In the genomic region with DNA sequence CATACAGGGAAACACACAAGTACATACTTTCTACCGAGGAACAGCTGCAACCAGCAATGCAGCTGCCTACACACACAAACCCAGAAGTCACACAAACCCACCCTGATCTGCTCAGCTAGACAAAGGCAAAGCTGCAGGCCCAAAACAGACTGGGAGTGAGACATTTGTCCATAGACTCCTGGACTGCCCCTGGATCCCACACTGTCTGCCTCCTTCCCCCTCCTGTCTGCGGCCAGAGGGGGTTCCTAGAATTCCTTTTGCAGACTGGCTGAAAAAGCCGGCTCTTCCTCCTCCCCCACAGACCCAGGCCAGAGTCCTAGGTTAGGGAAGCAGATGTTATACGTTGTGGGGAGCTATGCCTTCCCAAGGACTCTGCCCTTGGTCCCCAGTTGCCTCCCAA, we compare ENCODE assay signal across 15 cellular contexts. TPM values are rescaled to one million over a fixed set of nuclear protein-coding genes. Genes with fewer than 3 reads are reported as not detected.
DNase-seq lines count a peak whose midpoint lies in the region; ATAC-seq and TF ChIP-seq lines count a peak whose summit lies in the region.
"Had no signal": no experiment of that assay in that cellular context is flagged by ENCODE, and none has a peak within 500 bp of the region (broad histone marks: within the 10 kb centered on the region; RNA-seq: fewer than 3 reads in every experiment).

No MANE protein-coding gene starts in this region.

- no peaks in the 10 kb centered on the region for H3K36me3 ChIP-seq in esophagus squamous epithelium
- H3K36me3 ChIP-seq in skeletal muscle satellite cell (ENCODE audit: insufficient read depth, low read length) = no peaks in the 10 kb centered on the region
- H3K36me3 ChIP-seq in upper lobe of left lung = no peaks in the 10 kb centered on the region

- no peaks in the 10 kb centered on the region for H3K27me3 ChIP-seq in esophagus squamous epithelium
- H3K27me3 ChIP-seq in skeletal muscle satellite cell (ENCODE audit: control insufficient read depth, insufficient read depth, low read length) = no peaks in the 10 kb centered on the region
- H3K27me3 ChIP-seq in upper lobe of left lung = no peaks in the 10 kb centered on the region

- no peak overlapping the region for H3K4me3 Mint-ChIP-seq in activated CD4-positive, alpha-beta T cell treated with anti-CD3 and anti-CD28 coated beads, Interleukin-2, amount 10 ng/mL, durations not matched to agents 24 days and 14 days
- H3K4me3 Mint-ChIP-seq: memory B cell had no signal

- H3K4me1 ChIP-seq in esophagus squamous epithelium (peaks cover 7 to 52% (median 21%) of the 10 kb centered on the region in 3 donors), skeletal muscle satellite cell (ENCODE audit: control insufficient read depth, insufficient read depth, low read length) (peaks cover 17% of the 10 kb centered on the region), upper lobe of left lung (no peaks in the 10 kb centered on the region)

- peak overlapping the region; percentile 5 for H3K27ac Mint-ChIP-seq in activated CD4-positive, alpha-beta T cell treated with anti-CD3 and anti-CD28 coated beads, Interleukin-2, amount 10 ng/mL, durations not matched to agents 24 days and 14 days
- H3K27ac Mint-ChIP-seq: memory B cell had no signal

- TF ChIP-seq EP300 in upper lobe of left lung (IDR thresholded peaks at IDR 0.05) = no peak

- no peaks in the 10 kb centered on the region for H3K9me3 Mint-ChIP-seq in activated CD4-positive, alpha-beta T cell treated with anti-CD3 and anti-CD28 coated beads, Interleukin-2, amount 10 ng/mL, durations not matched to agents 24 days and 14 days
- H3K9me3 Mint-ChIP-seq: memory B cell had no signal

- TF ChIP-seq POLR2A in esophagus squamous epithelium (IDR thresholded peaks at IDR 0.05) = no peak
- no peak for TF ChIP-seq POLR2A in upper lobe of left lung (IDR thresholded peaks at IDR 0.05)

- no peak overlapping the region for H3K4me3 ChIP-seq in esophagus squamous epithelium
- no peak overlapping the region for H3K4me3 ChIP-seq in skeletal muscle satellite cell (ENCODE audit: low read length)
- H3K4me3 ChIP-seq in upper lobe of left lung = no peak overlapping the region
- H3K4me3 ChIP-seq: coronary artery had no signal

- peaks cover 2% of the 10 kb centered on the region for H3K36me3 Mint-ChIP-seq in activated CD4-positive, alpha-beta T cell treated with anti-CD3 and anti-CD28 coated beads, Interleukin-2, amount 10 ng/mL, durations not matched to agents 24 days and 14 days (ENCODE audit: low read depth)

- ATAC-seq in upper lobe of left lung (ENCODE audit: low FRiP score in 2 of 2) = no peak

- DNase-seq in activated CD4-positive, alpha-beta T cell treated with anti-CD3 and anti-CD28 coated beads, Interleukin-2, amount 10 ng/mL, durations not matched to agents 24 days and 14 days = no peak
- no peak for DNase-seq in activated CD4-positive, alpha-beta T cell treated with anti-CD3 and anti-CD28 coated beads, Interleukin-2, amount 50 U/mL, for 48 hours
- no peak for DNase-seq in esophagus squamous epithelium (lab: John Stamatoyannopoulos, UW)
- no peak for DNase-seq in NK-92 treated with Interleukin-12 subunit alpha and Interleukin-12 subunit beta, amount 100 ng/mL, for 24 hours (lab: John Stamatoyannopoulos, UW)
- DNase-seq in upper lobe of left lung = no peak
- DNase-seq: Kasumi-1, NCI-H146, NCI-H226 had no signal

- TF ChIP-seq CTCF in esophagus squamous epithelium (IDR thresholded peaks at IDR 0.05) (no peak), upper lobe of left lung (IDR thresholded peaks at IDR 0.05) (no peak)

- H3K9ac ChIP-seq in skeletal muscle satellite cell (ENCODE audit: low read depth, low read length) = peak overlapping the region; percentile 27

- intact Hi-C loops in activated CD4-positive, alpha-beta T cell treated with anti-CD3 and anti-CD28 coated beads, Interleukin-2, amount 10 ng/mL, durations not matched to agents 24 days and 14 days (cut with micrococcal nuclease) = loop anchor here (5.0 kb wide), 1 partner anchor 49 kb away; a partner anchor contains a TSS
- intact Hi-C loops in esophagus squamous epithelium (cut with DNase I) = no loop called here

- no peak overlapping the region for H3K4me2 ChIP-seq in skeletal muscle satellite cell (ENCODE audit: low read length)

- H3K27me3 Mint-ChIP-seq in activated CD4-positive, alpha-beta T cell treated with anti-CD3 and anti-CD28 coated beads, Interleukin-2, amount 10 ng/mL, durations not matched to agents 24 days and 14 days = no peaks in the 10 kb centered on the region
- H3K27me3 Mint-ChIP-seq: memory B cell had no signal

- WGBS in esophagus squamous epithelium, 2 donors = 49 to 81% methylated on average over 3 of the region's 4 CpGs
- WGBS in upper lobe of left lung, 2 donors = 50 to 84% methylated on average over 1 to 4 of the region's 4 CpGs

- H3K4me1 Mint-ChIP-seq in activated CD4-positive, alpha-beta T cell treated with anti-CD3 and anti-CD28 coated beads, Interleukin-2, amount 10 ng/mL, durations not matched to agents 24 days and 14 days = peaks cover 7% of the 10 kb centered on the region
- H3K4me1 Mint-ChIP-seq: memory B cell had no signal

- H3K9me3 ChIP-seq in esophagus squamous epithelium (no peaks in the 10 kb centered on the region), skeletal muscle satellite cell (replicated peaks; ENCODE audit: low read length) (no peaks in the 10 kb centered on the region), upper lobe of left lung (no peaks in the 10 kb centered on the region)

- peak overlapping the region in 3 of 4 donors; percentile 22 to 55 (median 44) for H3K27ac ChIP-seq in esophagus squamous epithelium
- no peak overlapping the region for H3K27ac ChIP-seq in upper lobe of left lung

RNA-seq across cellular contexts. Expression of a gene that starts 37.2 kb away (rescaled TPM):
- total RNA-seq in activated CD4-positive, alpha-beta T cell treated with anti-CD3 and anti-CD28 coated beads, Interleukin-2, amount 10 ng/mL, durations not matched to agents 24 days and 14 days = 0.02 TPM in 2 replicates
- total RNA-seq in esophagus squamous epithelium (10 to 100 TPM in 1 of 4 donors, 1 to 10 TPM in 3; 2.5 to 78.0 (median 5.5) TPM), upper lobe of left lung (1 to 10 TPM; 1.0 to 5.2 (median 2.6) TPM)
- total RNA-seq in skeletal muscle satellite cell (2012; rRNA removed) = 0.25 and 2.0 TPM in 2 replicates
- total RNA-seq: epithelial cell of proximal tubule, SK-MEL-5 had no signal

RNA-seq across cellular contexts. Expression of a gene that starts 38.2 kb away (rescaled TPM):
- total RNA-seq in activated CD4-positive, alpha-beta T cell treated with anti-CD3 and anti-CD28 coated beads, Interleukin-2, amount 10 ng/mL, durations not matched to agents 24 days and 14 days = 11.7 TPM in 2 replicates
- total RNA-seq in esophagus squamous epithelium (1 to 10 TPM; 5.7 to 8.6 (median 6.3) TPM), upper lobe of left lung (10 to 100 TPM in 1 of 6 donors, 1 to 10 TPM in 5; 6.3 to 20.6 (median 7.9) TPM)
- 2.6 and 3.0 TPM in 2 replicates for total RNA-seq in skeletal muscle satellite cell (2012; rRNA removed)

RNA-seq across cellular contexts. Expression of a gene that starts 47.3 kb away (rescaled TPM):
- not detected in 2 replicates for total RNA-seq in activated CD4-positive, alpha-beta T cell treated with anti-CD3 and anti-CD28 coated beads, Interleukin-2, amount 10 ng/mL, durations not matched to agents 24 days and 14 days
- total RNA-seq in esophagus squamous epithelium = not detected
- not detected in 2 replicates for total RNA-seq in skeletal muscle satellite cell (2012; rRNA removed)
- not detected for total RNA-seq in upper lobe of left lung
- total RNA-seq: epithelial cell of proximal tubule, osteoblast, SK-MEL-5, subcutaneous adipose tissue had no signal

RNA-seq across cellular contexts. Expression of a gene that starts 56.0 kb away (rescaled TPM):
- total RNA-seq in activated CD4-positive, alpha-beta T cell treated with anti-CD3 and anti-CD28 coated beads, Interleukin-2, amount 10 ng/mL, durations not matched to agents 24 days and 14 days = not detected in 2 replicates
- total RNA-seq in esophagus squamous epithelium (not detected), upper lobe of left lung (10 to 100 TPM in 2 of 6 donors, not detected in 4; 22.5 to 38.1 TPM)
- total RNA-seq in skeletal muscle satellite cell (2012; rRNA removed) = not detected in 2 replicates
- total RNA-seq: epithelial cell of proximal tubule, osteoblast, SK-MEL-5, subcutaneous adipose tissue had no signal

Comparison
In these comparisons a context has a peak if more than half of its experiments do, and no peak if none do; other contexts are left out.
1. H3K27ac ChIP-seq: peak in esophagus squamous epithelium (3 of 4); none in upper lobe of left lung (0 of 4).